2 cellular contexts compared by ENCODE assay signal in genomic region chr11:129808241-129808640, GRCh38. TPM values are rescaled to one million over a fixed set of nuclear protein-coding genes. Genes with fewer than 3 reads are reported as not detected.
"Had no signal": no experiment of that assay in that cellular context is flagged by ENCODE, and none has a peak within 500 bp of the region (broad histone marks: within the 10 kb centered on the region; RNA-seq: fewer than 3 reads in every experiment).

No MANE protein-coding gene starts in this region.

RNA-seq across cellular contexts. Expression of gene TMEM45B, which starts 7.4 kb away (rescaled TPM):
- total RNA-seq: left cardiac atrium, left ventricle myocardium inferior had no signal
